13 cellular contexts compared by ENCODE assay signal in genomic region chr9:79799691-79800345, GRCh38.
DNase-seq lines count a peak whose midpoint lies in the region; ATAC-seq and TF ChIP-seq lines count a peak whose summit lies in the region.
"Had no signal": no experiment of that assay in that cellular context is flagged by ENCODE, and none has a peak within 500 bp of the region (broad histone marks: within the 10 kb centered on the region; RNA-seq: fewer than 3 reads in every experiment).

No MANE protein-coding gene starts in this region.

- no peak overlapping the region for H3K4me3 Mint-ChIP-seq in stimulated activated naive CD8-positive, alpha-beta T cell treated with anti-CD3 and anti-CD28 coated beads, Interleukin-15, amount 100 ng/mL, for 72 hours
- H3K4me3 Mint-ChIP-seq: WTC11 had no signal

- ATAC-seq in sciatic nerve, result peak; percentile 91
- no peak for ATAC-seq in HG02763 (IDR thresholded peaks at IDR 0.05; ENCODE audit: unreplicated experiment)
- no peak for ATAC-seq in HG02642 (IDR thresholded peaks at IDR 0.05; ENCODE audit: poor library complexity, unreplicated experiment)
- no peak for ATAC-seq in stimulated activated naive CD8-positive, alpha-beta T cell treated with anti-CD3 and anti-CD28 coated beads, Interleukin-15, amount 100 ng/mL, for 72 hours
- ATAC-seq: WTC11 had no signal

- DNase-seq in HEK293T (ENCODE audit: extremely low spot score) (no peak), NCI-H446 treated with DMSO at 0.1 percent for 48 hours (lab: John Stamatoyannopoulos, UW) (peak; percentile 2), fibroblast of gingiva (ENCODE audit: low read depth) (peak; percentile 50), sciatic nerve (ENCODE audit: low spot score) (no peak), middle frontal gyrus (ENCODE audit: extremely low spot score, low spot score) (no peak)
- no peak for DNase-seq in stimulated activated naive CD8-positive, alpha-beta T cell treated with anti-CD3 and anti-CD28 coated beads, Interleukin-15, amount 100 ng/mL, for 72 hours
- DNase-seq: activated T-cell treated with anti-CD3 and anti-CD28 coated beads for 4 hours, Karpas-422, NCI-H524, SIG-M5 had no signal

- H3K9me3 Mint-ChIP-seq in stimulated activated naive CD8-positive, alpha-beta T cell treated with anti-CD3 and anti-CD28 coated beads, Interleukin-15, amount 100 ng/mL, for 72 hours, result peaks cover 0 to 5% of the 10 kb centered on the region in 2 donors
- H3K9me3 Mint-ChIP-seq: WTC11 had no signal

- H3K4me1 Mint-ChIP-seq in stimulated activated naive CD8-positive, alpha-beta T cell treated with anti-CD3 and anti-CD28 coated beads, Interleukin-15, amount 100 ng/mL, for 72 hours, result no peaks in the 10 kb centered on the region
- H3K4me1 Mint-ChIP-seq: WTC11 had no signal

- POLR2A ChIA-PET in HEK293T (lab: Yijun Ruan, JAX), result interaction anchor here (1.4 kb wide), 1 partner anchor 228 kb away, joined by 4 read pairs; the partner anchor contains the start of gene TLE4

- CTCF ChIA-PET in HEK293T (lab: Yijun Ruan, JAX), result no interaction called here

- intact Hi-C loops in sciatic nerve (cut with DNase I), result no loop called here

- no peak overlapping the region for H3K27ac Mint-ChIP-seq in stimulated activated naive CD8-positive, alpha-beta T cell treated with anti-CD3 and anti-CD28 coated beads, Interleukin-15, amount 100 ng/mL, for 72 hours
- H3K27ac Mint-ChIP-seq: WTC11 had no signal

- no peaks in the 10 kb centered on the region for H3K27me3 Mint-ChIP-seq in stimulated activated naive CD8-positive, alpha-beta T cell treated with anti-CD3 and anti-CD28 coated beads, Interleukin-15, amount 100 ng/mL, for 72 hours

TF ChIP-seq in HEK293T, 16 proteins besides CTCF, POLR2A, EP300 and RAD21:
- TF ChIP-seq PKNOX1 (IDR thresholded peaks at IDR 0.05), result peak; percentile 44; the same call in 1 of the 2 replicates
- TF ChIP-seq FOXA1 (IDR thresholded peaks at IDR 0.05), result no peak

Comparison
In these comparisons a context has a peak if more than half of its experiments do, and no peak if none do; other contexts are left out.
1. DNase-seq: peak in NCI-H446 treated with DMSO at 0.1 percent for 48 hours (single experiment) and fibroblast of gingiva (single experiment); none in HEK293T (single experiment), sciatic nerve (single experiment), middle frontal gyrus (single experiment) and stimulated activated naive CD8-positive, alpha-beta T cell treated with anti-CD3 and anti-CD28 coated beads, Interleukin-15, amount 100 ng/mL, for 72 hours (0 of 2).